ENCODE assay signal across 22 cellular contexts in genomic region chr1:206036661-206037455, GRCh38. TPM values are rescaled to one million over a fixed set of nuclear protein-coding genes. Genes with fewer than 3 reads are reported as not detected.
DNase-seq lines count a peak whose midpoint lies in the region; ATAC-seq and TF ChIP-seq lines count a peak whose summit lies in the region.
"Had no signal": no experiment of that assay in that cellular context is flagged by ENCODE, and none has a peak within 500 bp of the region (broad histone marks: within the 10 kb centered on the region; RNA-seq: fewer than 3 reads in every experiment).

No MANE protein-coding gene starts in this region.

- CTCF ChIA-PET in OCI-LY7 (lab: Charles Lee; ENCODE audit: unreplicated experiment): interaction anchor here (1.2 to 2.0 kb wide), 2 partner anchors 20 to 60 kb away, joined by 3 to 4 read pairs; no protein-coding TSS in a partner anchor

- no TSS peak for BruUV-seq in OCI-LY7 (replicated peaks; lab: Mats Ljungman, UMichigan)

- no peaks in the 10 kb centered on the region for H4K20me1 ChIP-seq in OCI-LY7 (ENCODE audit: insufficient read depth, low read length)

- H3K27ac ChIP-seq in OCI-LY7 (ENCODE audit: low read depth, low read length, poor library complexity, severe bottlenecking) (no peak overlapping the region), spleen (peak overlapping the region in 7 of 8 donors; percentile 10 to 84 (median 65))
- H3K27ac ChIP-seq: 22Rv1, hepatocyte, HL-60, upper lobe of left lung had no signal

- WGBS in spleen, 5 donors: 11 to 23% (median 15%) methylated on average over 2 of the region's 2 CpGs

- H3K9me3 ChIP-seq in OCI-LY7 (ENCODE audit: low read length): no peaks in the 10 kb centered on the region
- no peaks in the 10 kb centered on the region for H3K9me3 ChIP-seq in spleen
- H3K9me3 ChIP-seq: upper lobe of left lung had no signal

- peak overlapping the region; percentile 47; the same call in 1 of the 2 replicates for H2AFZ ChIP-seq in OCI-LY7 (ENCODE audit: low read length)
- H2AFZ ChIP-seq: hepatocyte had no signal

- H3K4me2 ChIP-seq in OCI-LY7 (ENCODE audit: low read length): peak overlapping the region; percentile 44
- H3K4me2 ChIP-seq: hepatocyte had no signal

- H3K79me2 ChIP-seq in OCI-LY7 (ENCODE audit: insufficient read depth, low read depth, low read length): no peaks in the 10 kb centered on the region
- H3K79me2 ChIP-seq: hepatocyte had no signal

- intact Hi-C loops in OCI-LY7 (cut with micrococcal nuclease; ENCODE audit: unreplicated experiment) (no loop called here), spleen (cut with DNase I; ENCODE audit: low total_unique reads) (no loop called here), left ventricle myocardium superior (cut with micrococcal nuclease) (no loop called here)

- POLR2A ChIA-PET in OCI-LY7 (lab: Charles Lee): interaction anchor here (0.7 to 1.5 kb wide), 6 partner anchors 9 to 367 kb away, joined by 3 to 8 read pairs (median 4); no protein-coding TSS in a partner anchor

- no peaks in the 10 kb centered on the region for H3K27me3 ChIP-seq in spleen (replicated peaks in 1 of 7)
- H3K27me3 ChIP-seq: hepatocyte, upper lobe of left lung had no signal

- no peaks in the 10 kb centered on the region; the same call in 1 of the 2 replicates for H3K36me3 ChIP-seq in OCI-LY7 (ENCODE audit: insufficient read depth, low read length)
- no peaks in the 10 kb centered on the region for H3K36me3 ChIP-seq in spleen
- H3K36me3 ChIP-seq: upper lobe of left lung had no signal

- H3K4me3 ChIP-seq in OCI-LY7 (ENCODE audit: low read depth, low read length, poor library complexity, severe bottlenecking): no peak overlapping the region
- H3K4me3 ChIP-seq in spleen: peak overlapping the region in 6 of 8 donors; percentile 0 to 67 (median 20)
- H3K4me3 ChIP-seq: hepatocyte, K562, upper lobe of left lung had no signal

- ATAC-seq in HG02798 (IDR thresholded peaks at IDR 0.05; ENCODE audit: poor library complexity, unreplicated experiment): peak; percentile 34
- no peak for ATAC-seq in HG03342 (IDR thresholded peaks at IDR 0.05; ENCODE audit: unreplicated experiment)
- ATAC-seq in left ventricle myocardium superior: no peak
- ATAC-seq: K562 had no signal

- TF ChIP-seq CTCF in OCI-LY7 (conservative IDR thresholded peaks at IDR 0.05; ENCODE audit: low read length) (no peak), spleen (IDR thresholded peaks at IDR 0.05 in 8 of 11, conservative IDR thresholded peaks at IDR 0.05 in 3 of 11) (no peak)

- DNase-seq in DMS153 (lab: John Stamatoyannopoulos, UW): peak; percentile 40
- no peak for DNase-seq in DMS153 treated with DMSO at 0.1 percent for 48 hours (lab: John Stamatoyannopoulos, UW; ENCODE audit: unreplicated experiment)
- peak; percentile 41 for DNase-seq in OCI-LY7 (ENCODE audit: low spot score)
- no peak for DNase-seq in spleen
- DNase-seq in 8988T: no peak
- DNase-seq in left ventricle myocardium superior: no peak
- DNase-seq: activated CD4-positive, alpha-beta T cell treated with anti-CD3 and anti-CD28 coated beads for 1 hour; activated CD8-positive, alpha-beta memory T cell treated with anti-CD3 and anti-CD28 coated beads, Interleukin-2, amount 50 U/mL, for 48 hours; activated naive CD4-positive, alpha-beta T cell treated with anti-CD3 and anti-CD28 coated beads, Interleukin-2, amount 50 U/mL, for 16 hours; mesenchymal stem cell; NCI-H345; SIG-M5 had no signal

- no peak for TF ChIP-seq POLR2A in spleen (IDR thresholded peaks at IDR 0.05)

- H3K9me2 ChIP-seq in OCI-LY7 (ENCODE audit: insufficient read depth, low read length): no peaks in the 10 kb centered on the region

- H3K4me1 ChIP-seq in OCI-LY7 (ENCODE audit: insufficient read depth, low read length, poor library complexity, severe bottlenecking) (peaks cover 76% of the 10 kb centered on the region), spleen (peaks cover 4 to 89% (median 40%) of the 10 kb centered on the region in 6 donors)

RNA-seq across cellular contexts. Expression of gene CTSE, which starts 13.2 kb away (rescaled TPM):
- not detected in 2 replicates for total RNA-seq in OCI-LY7 (2014; rRNA removed; shearing (Covaris generic))
- total RNA-seq in OCI-LY7 (2022) (not detected in 2 replicates), spleen (under 1 TPM in 2 of 7 donors, not detected in 5; 0.40 to 0.66 TPM), left ventricle myocardium superior (0.15 TPM)
- under 1 TPM; 0.06 to 0.11 (median 0.09) TPM for polyA plus RNA-seq in spleen
- total RNA-seq: posterior vena cava had no signal
- polyA plus RNA-seq: BJ had no signal

RNA-seq across cellular contexts. Expression of gene RHEX, which starts 16.1 kb away (rescaled TPM):
- 5.0 and 6.4 TPM in 2 replicates for total RNA-seq in OCI-LY7 (2014; rRNA removed; shearing (Covaris generic))
- total RNA-seq in OCI-LY7 (2022) (9.9 and 10.0 TPM in 2 replicates), spleen (1 to 10 TPM in 6 of 7 donors, under 1 TPM in 1; 0.94 to 6.2 (median 3.4) TPM), left ventricle myocardium superior (1.0 TPM)
- polyA plus RNA-seq in spleen: 1 to 10 TPM in 2 of 3 donors, under 1 TPM in 1; 0.91 to 3.3 (median 1.2) TPM
- total RNA-seq: hepatocyte, K562 had no signal
- polyA plus RNA-seq: BJ, K562, keratinocyte had no signal

RNA-seq across cellular contexts. Expression of gene RAB7B, which starts 33.7 kb away (rescaled TPM):
- total RNA-seq in OCI-LY7 (2014; rRNA removed; shearing (Covaris generic)): not detected in 2 replicates
- total RNA-seq in OCI-LY7 (2022) (not detected in 2 replicates), spleen (1 to 10 TPM in 6 of 7 donors, under 1 TPM in 1; 0.34 to 3.2 (median 2.6) TPM), left ventricle myocardium superior (1.6 TPM)
- polyA plus RNA-seq in spleen: 1 to 10 TPM in 1 of 3 donors, under 1 TPM in 2; 0.67 to 2.0 (median 0.85) TPM

Comparison
In these comparisons a context has a peak if more than half of its experiments do, and no peak if none do; other contexts are left out.
1. DNase-seq: peak in DMS153 (single experiment) and OCI-LY7 (single experiment); none in DMS153 treated with DMSO at 0.1 percent for 48 hours (single experiment), spleen (single experiment), 8988T (single experiment) and left ventricle myocardium superior (single experiment).